In the genomic region with DNA sequence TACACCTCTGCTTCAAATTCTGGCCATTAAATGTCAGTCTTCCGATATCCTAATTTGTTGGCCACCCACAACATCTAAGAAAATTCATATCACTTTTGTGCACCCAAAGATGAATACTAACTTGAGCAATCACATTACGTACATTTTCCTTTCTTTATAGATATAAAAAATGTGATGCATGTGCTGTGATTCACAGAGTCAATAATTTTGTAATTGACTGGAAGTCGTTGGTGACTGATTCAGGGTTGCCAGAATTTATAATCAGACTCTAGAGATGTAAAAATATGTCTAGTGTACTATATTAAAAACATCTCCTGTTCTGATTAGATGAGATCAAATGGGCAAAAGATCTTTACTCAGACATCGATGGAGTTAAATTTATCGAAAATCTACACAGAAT, we compare ENCODE assay signal across 18 cellular contexts.
DNase-seq lines count a peak whose midpoint lies in the region; FAIRE-seq and TF ChIP-seq lines count a peak whose summit lies in the region.
"Had no signal": no experiment of that assay in that cellular context is flagged by ENCODE, and none has a peak within 500 bp of the region (broad histone marks: within the 10 kb centered on the region; RNA-seq: fewer than 3 reads in every experiment).

No MANE protein-coding gene starts in this region.

- H3K4me1 ChIP-seq in osteoblast (ENCODE audit: insufficient read depth, low read length): peaks cover 30% of the 10 kb centered on the region
- H3K4me1 ChIP-seq: SJCRH30 had no signal

- H3K27me3 ChIP-seq in bronchial epithelial cell (ENCODE audit: control insufficient read depth, insufficient read depth, low read length) (no peaks in the 10 kb centered on the region), osteoblast (ENCODE audit: insufficient read depth, low read length) (no peaks in the 10 kb centered on the region)
- H3K27me3 ChIP-seq: SJCRH30 had no signal

- H3K27ac ChIP-seq in osteoblast (ENCODE audit: low read depth, low read length): peak overlapping the region; percentile 63
- H3K27ac ChIP-seq: SJCRH30 had no signal

- peak overlapping the region; percentile 48 for H3K4me2 ChIP-seq in osteoblast (ENCODE audit: insufficient read depth, low read length)

- H3K9me3 ChIP-seq in osteoblast (ENCODE audit: low read depth, low read length): no peaks in the 10 kb centered on the region
- H3K9me3 ChIP-seq: SJCRH30 had no signal

- TF ChIP-seq CTCF in D721Med (IDR thresholded peaks at IDR 0.05; ENCODE audit: insufficient read depth, missing control alignments) (no peak), bronchial epithelial cell (IDR thresholded peaks at IDR 0.05; ENCODE audit: insufficient read depth, low read length, severe bottlenecking) (no peak), osteoblast (IDR thresholded peaks at IDR 0.05; ENCODE audit: extremely low read depth, low read depth, low read length) (no peak)

- no peaks in the 10 kb centered on the region for H3K36me3 ChIP-seq in bronchial epithelial cell (ENCODE audit: control insufficient read depth, insufficient read depth, low read length)
- no peaks in the 10 kb centered on the region for H3K36me3 ChIP-seq in osteoblast (ENCODE audit: insufficient read depth, low read length)
- H3K36me3 ChIP-seq: SJCRH30 had no signal

- H3K4me3 ChIP-seq in bronchial epithelial cell (ENCODE audit: low read depth, low read length): no peak overlapping the region
- no peak overlapping the region for H3K4me3 ChIP-seq in osteoblast (ENCODE audit: insufficient read depth, low read length)
- H3K4me3 ChIP-seq: SJCRH30 had no signal

- H3K79me2 ChIP-seq in osteoblast (ENCODE audit: insufficient read depth, low read length): no peaks in the 10 kb centered on the region

- H2AFZ ChIP-seq in osteoblast (ENCODE audit: low read length): no peak overlapping the region

- DNase-seq in D721Med (ENCODE audit: insufficient read length, low spot score) (no peak), HS-5 (ENCODE audit: low read depth) (peak; percentile 46), bronchial epithelial cell (ENCODE audit: low read depth) (peak; percentile 48), osteoblast (ENCODE audit: insufficient read length, low spot score, missing footprints) (no peak), kidney tubule cell (ENCODE audit: low spot score) (no peak), kidney glomerular epithelial cell (lab: John Stamatoyannopoulos, UW) (no peak), Ammon's horn (ENCODE audit: low spot score) (no peak), GDM1 (lab: John Stamatoyannopoulos, UW) (no peak)
- DNase-seq: NCI-H1092, NCI-H1436, NCI-H187 treated with DMSO at 0.1 percent for 48 hours, NCI-H2107, NCI-H2227 treated with DMSO at 0.1 percent for 48 hours, NCI-H510A, NCI-H748 treated with DMSO at 0.1 percent for 48 hours, SJCRH30 had no signal

- no peaks in the 10 kb centered on the region for H4K20me1 ChIP-seq in osteoblast (ENCODE audit: insufficient read depth, low read length)

- FAIRE-seq in D721Med (lab: Jason Lieb, UNC) (peak; percentile 80), bronchial epithelial cell (lab: Jason Lieb, UNC) (no peak)
- FAIRE-seq: GM12892, GM18507 had no signal

Comparison
In these comparisons a context has a peak if more than half of its experiments do, and no peak if none do; other contexts are left out.
1. DNase-seq: peak in HS-5 (single experiment) and bronchial epithelial cell (single experiment); none in D721Med (single experiment), osteoblast (single experiment), kidney tubule cell (single experiment), kidney glomerular epithelial cell (single experiment), Ammon's horn (single experiment) and GDM1 (single experiment).